Comparison of ENCODE assay signal across 29 cellular contexts in the genomic region with DNA sequence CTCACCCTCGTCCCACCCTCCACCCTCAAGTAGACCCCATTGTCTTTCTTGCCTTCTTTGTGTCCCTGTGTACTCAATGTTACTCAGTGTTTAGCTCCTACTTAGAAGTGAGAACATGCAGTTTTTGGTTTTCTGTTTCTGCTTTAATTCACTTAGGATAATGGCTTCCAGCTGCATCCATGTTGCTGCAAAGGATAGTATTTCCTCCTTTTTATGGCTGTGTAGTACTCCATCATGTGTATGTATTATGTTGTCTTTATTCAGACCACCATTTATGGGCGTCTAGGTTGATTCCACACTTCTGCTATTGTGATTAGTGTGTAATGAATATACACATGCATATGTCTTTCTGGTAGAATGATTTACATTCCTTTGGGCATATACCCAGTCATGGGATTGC.
"Had no signal": no experiment of that assay in that cellular context is flagged by ENCODE, and none has a peak within 500 bp of the region (broad histone marks: within the 10 kb centered on the region; RNA-seq: fewer than 3 reads in every experiment).

No MANE protein-coding gene starts in this region.

- DNase-seq: activated CD4-positive, alpha-beta T cell treated with anti-CD3 and anti-CD28 coated beads for 1 hour; activated CD4-positive, alpha-beta T cell treated with anti-CD3 and anti-CD28 coated beads for 4 hours; activated CD4-positive, alpha-beta T cell treated with anti-CD3 and anti-CD28 coated beads, Interleukin-2, amount 10 ng/mL, durations not matched to agents 7 days and 5 days; activated CD4-positive, alpha-beta T cell treated with anti-CD3 and anti-CD28 coated beads, Interleukin-2, amount 50 U/mL, for 48 hours; activated CD8-positive, alpha-beta memory T cell treated with anti-CD3 and anti-CD28 coated beads for 24 hours; activated CD8-positive, alpha-beta T cell treated with anti-CD3 and anti-CD28 coated beads for 36 hours; activated effector memory CD4-positive, alpha-beta T cell treated with Interleukin-2 at 50 U/mL for 16 hours; activated gamma-delta T cell treated with Interleukin-2 at 50 U/mL for 16 hours; activated naive CD4-positive, alpha-beta T cell treated with Interleukin-2 at 50 U/mL for 16 hours; activated naive CD8-positive, alpha-beta T cell treated with anti-CD3 and anti-CD28 coated beads, Interleukin-2, amount 10 ng/mL, durations not matched to agents 7 days and 5 days; activated T-cell treated with anti-CD3 and anti-CD28 coated beads, Interleukin-2, amount 50 U/mL, for 4 hours; central memory CD4-positive, alpha-beta T cell; cerebellar nuclear complex; colonic mucosa; effector memory CD4-positive, alpha-beta T cell; endodermal cell; foreskin fibroblast; glutamatergic neuron; heart left ventricle; T-helper 2 cell had no signal

- H3K9me3 ChIP-seq: ascending aorta, breast epithelium, colonic mucosa, heart left ventricle had no signal

- FAIRE-seq: frontal cortex had no signal

- H3K4me3 ChIP-seq: ascending aorta, breast epithelium, cardiac muscle cell, colonic mucosa, heart left ventricle had no signal

- H3K36me3 ChIP-seq: breast epithelium had no signal

- H3K27me3 ChIP-seq: ascending aorta, breast epithelium, cardiac muscle cell, colonic mucosa, heart left ventricle had no signal

- ATAC-seq: activated CD8-positive, alpha-beta T cell treated with anti-CD3 and anti-CD28 coated beads for 36 hours; activated naive CD4-positive, alpha-beta T cell treated with anti-CD3 and anti-CD28 coated beads, Interleukin-2, amount 50 U/mL, for 72 hours; activated T-cell treated with anti-CD3 and anti-CD28 coated beads, Interleukin-2, amount 50 U/mL, for 4 hours; activated T-helper 17 cell treated with anti-CD3 and anti-CD28 coated beads, Interleukin-2, amount 50 U/mL, for 72 hours; esophagus mucosa; heart left ventricle; WTC11 had no signal

- H3K27ac ChIP-seq: ascending aorta, breast epithelium, cardiac muscle cell, colonic mucosa, VCaP had no signal

- H3K4me1 ChIP-seq: breast epithelium, colonic mucosa had no signal
